2 cellular contexts compared by ENCODE assay signal in genomic region chr17:43650471-43650870, GRCh38.
TF ChIP-seq lines count a peak whose summit lies in the region.

No MANE protein-coding gene starts in this region.

TF ChIP-seq in IMR-90, 13 proteins besides CTCF, POLR2A, EP300 and RAD21:
- TF ChIP-seq FOS (IDR thresholded peaks at IDR 0.05; ENCODE audit: low read depth, low read length) (no peak), ELK1 (IDR thresholded peaks at IDR 0.05; ENCODE audit: borderline replicate concordance, low read depth, low read length) (no peak), MAFK (IDR thresholded peaks at IDR 0.05; ENCODE audit: low read depth, low read length) (no peak), MAZ (IDR thresholded peaks at IDR 0.05; ENCODE audit: borderline replicate concordance, low read depth, low read length) (no peak), USF2 (IDR thresholded peaks at IDR 0.05; ENCODE audit: low read depth, low read length) (no peak), MXI1 (IDR thresholded peaks at IDR 0.05; ENCODE audit: borderline replicate concordance, low read depth, low read length) (no peak), BHLHE40 (IDR thresholded peaks at IDR 0.05; ENCODE audit: low read depth, low read length) (no peak), SMC3 (IDR thresholded peaks at IDR 0.05; ENCODE audit: low read depth, low read length) (no peak), RCOR1 (IDR thresholded peaks at IDR 0.05; ENCODE audit: insufficient replicate concordance, low read length) (no peak), CHD1 (IDR thresholded peaks at IDR 0.05; ENCODE audit: low read depth, low read length) (no peak), CEBPB (IDR thresholded peaks at IDR 0.05; ENCODE audit: low read depth, low read length) (no peak), NFE2L2 (IDR thresholded peaks at IDR 0.05; ENCODE audit: low read depth, low read length) (no peak), RFX5 (IDR thresholded peaks at IDR 0.05; ENCODE audit: low read depth, low read length) (no peak)

TF ChIP-seq in H1, 55 proteins besides CTCF, POLR2A, EP300 and RAD21:
- TF ChIP-seq FOSL1 (IDR thresholded peaks at IDR 0.05; ENCODE audit: insufficient read depth, low read depth, low read length) = no peak
- TF ChIP-seq TAF7 (optimal IDR thresholded peaks at IDR 0.05; ENCODE audit: borderline replicate concordance, low read depth, low read length) = no peak
- TF ChIP-seq SP4 (IDR thresholded peaks at IDR 0.05; ENCODE audit: low read length) = no peak
- TF ChIP-seq CHD1 (IDR thresholded peaks at IDR 0.05; ENCODE audit: low read depth, low read length) = no peak
- TF ChIP-seq SIRT6 (IDR thresholded peaks at IDR 0.05; ENCODE audit: low read length) = no peak
- TF ChIP-seq GABPA (IDR thresholded peaks at IDR 0.05; ENCODE audit: borderline replicate concordance, insufficient read depth, low read length) = no peak
- TF ChIP-seq GTF2F1 (IDR thresholded peaks at IDR 0.05; ENCODE audit: borderline replicate concordance, low read depth, low read length) = no peak
- no peak for TF ChIP-seq TBP (IDR thresholded peaks at IDR 0.05; ENCODE audit: low read depth, low read length)
- no peak for TF ChIP-seq CBX8 (IDR thresholded peaks at IDR 0.05; ENCODE audit: borderline replicate concordance, low read depth, low read length)
